ENCODE assay signal across 12 cellular contexts in the genomic region with DNA sequence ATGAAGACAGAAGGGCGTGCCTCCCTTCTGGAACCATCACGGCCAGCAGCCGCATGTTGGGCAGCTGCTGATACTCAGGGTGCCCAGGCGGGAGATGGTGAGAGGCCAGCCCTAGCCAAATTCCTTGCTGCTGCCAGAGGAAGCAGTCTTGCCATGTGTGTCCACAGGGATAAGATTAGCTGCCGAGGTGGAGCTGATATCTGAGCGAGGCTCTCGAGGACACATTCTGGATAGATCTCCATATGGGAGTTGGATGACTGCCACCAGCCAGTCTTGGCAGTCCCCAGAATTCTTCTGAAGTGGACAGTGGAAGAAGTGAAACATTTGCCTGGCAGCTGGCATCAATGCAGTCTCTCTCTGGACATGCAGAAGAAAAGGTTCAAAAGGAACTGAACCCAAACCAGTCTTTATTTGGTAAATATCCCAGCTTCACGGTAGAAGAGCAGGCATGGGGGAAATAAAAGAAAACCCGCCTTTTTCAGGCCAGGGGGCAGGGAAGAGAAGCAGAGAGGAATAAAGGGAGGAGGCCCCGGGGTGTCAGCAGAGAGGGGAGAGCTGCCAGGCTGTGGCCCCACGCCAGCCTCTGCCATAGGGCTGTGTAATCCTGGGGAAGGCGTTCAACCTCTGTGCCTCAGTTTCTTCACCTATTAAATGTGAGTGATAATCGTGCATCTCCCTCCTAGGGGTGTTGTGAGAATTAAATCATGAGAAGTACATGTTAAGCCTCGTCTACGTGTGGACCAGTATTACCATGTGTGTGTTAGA. TPM values are rescaled to one million over a fixed set of nuclear protein-coding genes. Genes with fewer than 3 reads are reported as not detected.
DNase-seq lines count a peak whose midpoint lies in the region; ATAC-seq, FAIRE-seq and TF ChIP-seq lines count a peak whose summit lies in the region.
"Had no signal": no experiment of that assay in that cellular context is flagged by ENCODE, and none has a peak within 500 bp of the region (broad histone marks: within the 10 kb centered on the region; RNA-seq: fewer than 3 reads in every experiment).

No MANE protein-coding gene starts in this region.

- peaks cover 11 to 16% of the 10 kb centered on the region in 2 donors for H3K4me1 ChIP-seq in thoracic aorta (ENCODE audit: control insufficient read depth in 1 of 2, low read depth in 2 of 2)

- no peak for FAIRE-seq in GM12892 (lab: Jason Lieb, UNC)
- FAIRE-seq: islet of Langerhans had no signal

- H3K4me3 ChIP-seq in dorsolateral prefrontal cortex (no peak overlapping the region), thoracic aorta (peak overlapping the region; percentile 23)
- H3K4me3 ChIP-seq: SJSA1 had no signal

- ATAC-seq in thoracic aorta (ENCODE audit: insufficient number of reproducible peaks, low FRiP score, low read depth) (no peak), HG02571 (IDR thresholded peaks at IDR 0.05; ENCODE audit: unreplicated experiment) (no peak)

- H3K27me3 ChIP-seq in dorsolateral prefrontal cortex (no peaks in the 10 kb centered on the region), thoracic aorta (replicated peaks; ENCODE audit: insufficient read depth) (no peaks in the 10 kb centered on the region)

- H3K9me3 ChIP-seq in thoracic aorta: no peaks in the 10 kb centered on the region
- H3K9me3 ChIP-seq: SJSA1 had no signal

- no peak for TF ChIP-seq POLR2A in GM12892 (IDR thresholded peaks at IDR 0.05; ENCODE audit: low read depth, low read length)

- TF ChIP-seq CTCF in dorsolateral prefrontal cortex (IDR thresholded peaks at IDR 0.05 in 54 of 56, conservative IDR thresholded peaks at IDR 0.05 in 2 of 56; ENCODE audit: low read depth in 1 of 56, partially characterized antibody in 56 of 56) (no peak), thoracic aorta (IDR thresholded peaks at IDR 0.05) (no peak)

- H3K36me3 ChIP-seq in thoracic aorta: no peaks in the 10 kb centered on the region
- H3K36me3 ChIP-seq: SJSA1 had no signal

- DNase-seq in NCI-H524 treated with DMSO at 0.1 percent for 48 hours (lab: John Stamatoyannopoulos, UW): peak; percentile 12
- DNase-seq in dorsolateral prefrontal cortex: peak in 7 of 10 donors; percentile 21 to 71 (median 48)
- peak; percentile 14 for DNase-seq in hepatic stellate cell (ENCODE audit: low spot score)
- DNase-seq in thoracic aorta (ENCODE audit: low spot score): no peak
- no peak for DNase-seq in T1000 (lab: John Stamatoyannopoulos, UW)
- DNase-seq in stimulated activated CD4-positive, alpha-beta T cell treated with anti-CD3 and anti-CD28 coated beads, Interleukin-4, amount 100 ng/mL, for 24 hours: no peak
- no peak for DNase-seq in GM12892 (ENCODE audit: insufficient read length)
- DNase-seq: NCI-H187 treated with DMSO at 0.1 percent for 48 hours; NK-92 treated with Interleukin-12 subunit alpha and Interleukin-12 subunit beta, amount 100 ng/mL, for 24 hours had no signal

- intact Hi-C loops in dorsolateral prefrontal cortex (cut with DNase I): loop anchor here in 1 of 2 donors (10.0 kb wide), 1 partner anchor 700 kb away; no protein-coding TSS in a partner anchor

- H3K27ac ChIP-seq in dorsolateral prefrontal cortex (no peak overlapping the region), thoracic aorta (no peak overlapping the region)
- H3K27ac ChIP-seq: SJSA1 had no signal

RNA-seq across cellular contexts. Expression of a gene that starts 3.7 kb away (rescaled TPM):
- total RNA-seq in dorsolateral prefrontal cortex (10 to 100 TPM; 10.6 to 32.8 (median 18.7) TPM), thoracic aorta (10 to 100 TPM; 40.2 to 54.1 TPM)
- polyA plus RNA-seq in GM12892 (2012; ENCODE audit: missing spikeins): 14.0 TPM

Comparison
In these comparisons a context has a peak if more than half of its experiments do, and no peak if none do; other contexts are left out.
1. DNase-seq: peak in NCI-H524 treated with DMSO at 0.1 percent for 48 hours (single experiment), dorsolateral prefrontal cortex (7 of 10) and hepatic stellate cell (single experiment); none in thoracic aorta (single experiment), T1000 (single experiment), stimulated activated CD4-positive, alpha-beta T cell treated with anti-CD3 and anti-CD28 coated beads, Interleukin-4, amount 100 ng/mL, for 24 hours (single experiment) and GM12892 (single experiment).